ENCODE assay signal across 9 cellular contexts in the genomic region with DNA sequence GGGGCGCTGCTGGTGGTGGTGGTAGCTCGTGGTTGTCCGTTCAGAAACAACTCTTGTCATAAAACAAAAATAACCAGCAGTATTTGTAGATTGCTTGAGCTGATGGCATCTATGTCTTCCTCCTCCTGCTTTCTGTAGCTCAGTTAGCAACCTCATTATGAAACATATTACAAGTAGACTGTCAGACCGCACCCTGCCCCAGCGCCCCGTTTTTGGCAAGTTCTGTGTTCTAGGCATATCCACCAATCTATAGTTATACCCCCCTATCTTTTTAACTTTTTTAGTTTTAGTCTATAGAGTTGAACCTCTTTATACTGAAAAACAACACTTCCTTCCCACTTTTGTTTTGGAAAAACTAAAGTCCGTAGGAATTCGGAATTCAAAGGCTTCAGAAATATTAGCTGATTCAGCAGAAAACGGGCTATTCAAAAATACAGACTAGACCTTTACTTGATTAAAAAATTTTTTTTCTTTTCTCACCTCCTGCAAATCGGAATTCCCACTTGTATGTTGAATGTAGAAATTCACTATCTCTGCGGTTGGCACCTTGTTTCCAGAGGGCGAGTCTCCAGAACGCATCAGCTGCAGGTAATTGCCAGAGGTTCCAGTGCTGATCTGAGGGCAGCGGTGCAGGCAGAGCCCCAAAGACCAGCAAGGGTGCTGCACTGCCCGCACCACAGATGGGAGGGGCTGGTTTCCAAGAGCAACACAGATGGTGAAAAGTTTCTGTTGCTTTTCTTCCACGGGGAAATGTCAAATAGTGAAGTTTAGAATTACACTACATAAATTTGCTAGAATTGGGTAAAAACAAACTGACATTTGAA. TPM values are rescaled to one million over a fixed set of nuclear protein-coding genes. Genes with fewer than 3 reads are reported as not detected.
DNase-seq lines count a peak whose midpoint lies in the region; ATAC-seq and TF ChIP-seq lines count a peak whose summit lies in the region.
"Had no signal": no experiment of that assay in that cellular context is flagged by ENCODE, and none has a peak within 500 bp of the region (broad histone marks: within the 10 kb centered on the region; RNA-seq: fewer than 3 reads in every experiment).

No MANE protein-coding gene starts in this region.

- peak overlapping the region in 7 of 11 experiments; percentile 66 to 87 (median 83); a peak in 5 of 22 replicates for H3K9ac ChIP-seq in BLaER1 treated with 17β-estradiol and CSF1 and Interleukin-3, amounts not matched to agents 10 nM and 100 nM
- peak overlapping the region; percentile 51; the same call in 1 of the 2 replicates for H3K9ac ChIP-seq in MM.1S (ENCODE audit: low read length)

- ATAC-seq in natural killer cell treated with Interleukin-12 subunit alpha and Interleukin-12 subunit beta and Interleukin-15 and Interleukin-18, amount 100 ng/mL, for 72 hours = no peak
- ATAC-seq in HG03039 (IDR thresholded peaks at IDR 0.05; ENCODE audit: unreplicated experiment) (no peak), HG02763 (IDR thresholded peaks at IDR 0.05; ENCODE audit: unreplicated experiment) (no peak)
- ATAC-seq: HCT116 had no signal

- H3F3A ChIP-seq in MM.1S (ENCODE audit: insufficient read depth, low read length) = peaks cover 18% of the 10 kb centered on the region

- no peaks in the 10 kb centered on the region for H3K9me3 Mint-ChIP-seq in natural killer cell treated with Interleukin-12 subunit alpha and Interleukin-12 subunit beta and Interleukin-15 and Interleukin-18, amount 100 ng/mL, for 72 hours

- peak overlapping the region; percentile 95 to 100 (median 100) for H3K4me2 ChIP-seq in BLaER1 treated with 17β-estradiol and CSF1 and Interleukin-3, amounts not matched to agents 10 nM and 100 nM
- peak overlapping the region; percentile 100 for H3K4me2 ChIP-seq in MM.1S (ENCODE audit: low read depth, low read length)

- H3K27ac ChIP-seq in BLaER1 treated with 17β-estradiol and CSF1 and Interleukin-3, amounts not matched to agents 10 nM and 100 nM = peak overlapping the region in 2 of 11 experiments; percentile 57 to 64; a peak in 2 of 22 replicates
- H3K27ac ChIP-seq in MM.1S (ENCODE audit: low read length) (peak overlapping the region; percentile 57; the same call in 1 of the 2 replicates), ectodermal cell (ENCODE audit: insufficient read depth, low read depth, low read length, poor library complexity, severe bottlenecking) (no peak overlapping the region)

- H3K27me3 ChIP-seq in BLaER1 treated with 17β-estradiol and CSF1 and Interleukin-3, amounts not matched to agents 10 nM and 100 nM = peaks cover 7 to 41% (median 32%) of the 10 kb centered on the region in 11 experiments; a peak in 21 of 22 replicates
- H3K27me3 ChIP-seq in MM.1S (replicated peaks; ENCODE audit: insufficient read depth, low read length) = no peaks in the 10 kb centered on the region
- peaks cover 46% of the 10 kb centered on the region for H3K27me3 ChIP-seq in ectodermal cell (ENCODE audit: control insufficient read depth, insufficient read depth, low read length, poor library complexity, severe bottlenecking)

- H3K27ac Mint-ChIP-seq in natural killer cell treated with Interleukin-12 subunit alpha and Interleukin-12 subunit beta and Interleukin-15 and Interleukin-18, amount 100 ng/mL, for 72 hours = no peak overlapping the region

- 4% methylated on average over 16 of the region's 16 CpGs for WGBS in ectodermal cell, 2 experiments

- no peaks in the 10 kb centered on the region for H3K9me2 ChIP-seq in MM.1S (replicated peaks; ENCODE audit: insufficient read depth, low read length)

- H3K79me2 ChIP-seq in MM.1S (ENCODE audit: low read length) = no peaks in the 10 kb centered on the region

- H3K4me3 Mint-ChIP-seq in natural killer cell treated with Interleukin-12 subunit alpha and Interleukin-12 subunit beta and Interleukin-15 and Interleukin-18, amount 100 ng/mL, for 72 hours = peak overlapping the region; percentile 80

- peak overlapping the region; percentile 97 for H2AFZ ChIP-seq in MM.1S (ENCODE audit: low read length)

- H3K36me3 ChIP-seq in BLaER1 treated with 17β-estradiol and CSF1 and Interleukin-3, amounts not matched to agents 10 nM and 100 nM = no peaks in the 10 kb centered on the region; a peak in 3 of 22 replicates
- H3K36me3 ChIP-seq in MM.1S (replicated peaks; ENCODE audit: insufficient read depth, low read length) = no peaks in the 10 kb centered on the region
- no peaks in the 10 kb centered on the region for H3K36me3 ChIP-seq in ectodermal cell (ENCODE audit: control insufficient read depth, insufficient read depth, low read length)

- H3K4me1 ChIP-seq in BLaER1 treated with 17β-estradiol and CSF1 and Interleukin-3, amounts not matched to agents 10 nM and 100 nM = peaks cover 5 to 32% (median 26%) of the 10 kb centered on the region in 10 experiments; a peak in 18 of 20 replicates
- H3K4me1 ChIP-seq in MM.1S (ENCODE audit: low read length) = 0 out of 2 replicates have a peak, but pooled peaks cover 4% of the 10 kb centered on the region
- H3K4me1 ChIP-seq in ectodermal cell (ENCODE audit: control insufficient read depth, insufficient read depth, low read length) = peaks cover 4% of the 10 kb centered on the region

- peaks cover 0 to 18% (median 13%) of the 10 kb centered on the region in 11 experiments; a peak in 13 of 22 replicates for H4K20me1 ChIP-seq in BLaER1 treated with 17β-estradiol and CSF1 and Interleukin-3, amounts not matched to agents 10 nM and 100 nM
- no peaks in the 10 kb centered on the region for H4K20me1 ChIP-seq in MM.1S (ENCODE audit: insufficient read depth, low read length)

- H3K4me3 ChIP-seq in BLaER1 treated with 17β-estradiol and CSF1 and Interleukin-3, amounts not matched to agents 10 nM and 100 nM = peak overlapping the region; percentile 73 to 97 (median 86)
- H3K4me3 ChIP-seq in MM.1S (ENCODE audit: low read length) = peak overlapping the region; percentile 81
- H3K4me3 ChIP-seq in ectodermal cell (ENCODE audit: insufficient read depth, low read depth, low read length) = peak overlapping the region; percentile 75

- peaks cover 13 to 21% of the 10 kb centered on the region in 2 donors for H3K27me3 Mint-ChIP-seq in natural killer cell treated with Interleukin-12 subunit alpha and Interleukin-12 subunit beta and Interleukin-15 and Interleukin-18, amount 100 ng/mL, for 72 hours

- peaks cover 10 to 18% of the 10 kb centered on the region in 2 donors for H3K4me1 Mint-ChIP-seq in natural killer cell treated with Interleukin-12 subunit alpha and Interleukin-12 subunit beta and Interleukin-15 and Interleukin-18, amount 100 ng/mL, for 72 hours (ENCODE audit: low read depth in 2 of 2)

- DNase-seq in MM.1S (peak; percentile 69), NCI-H1436 treated with DMSO at 0.1 percent for 48 hours (lab: John Stamatoyannopoulos, UW) (no peak), COLO668 (lab: John Stamatoyannopoulos, UW; ENCODE audit: unreplicated experiment) (no peak)
- DNase-seq in natural killer cell treated with Interleukin-12 subunit alpha and Interleukin-12 subunit beta and Interleukin-15 and Interleukin-18, amount 100 ng/mL, for 72 hours (ENCODE audit: low spot score) = no peak

- no peaks in the 10 kb centered on the region for H3K36me3 Mint-ChIP-seq in natural killer cell treated with Interleukin-12 subunit alpha and Interleukin-12 subunit beta and Interleukin-15 and Interleukin-18, amount 100 ng/mL, for 72 hours

- TF ChIP-seq CTCF in MM.1S (IDR thresholded peaks at IDR 0.05; ENCODE audit: low read length) = no peak

- peaks cover 0 to 4% (median 0%) of the 10 kb centered on the region in 11 experiments; a peak in 2 of 22 replicates for H3K9me3 ChIP-seq in BLaER1 treated with 17β-estradiol and CSF1 and Interleukin-3, amounts not matched to agents 10 nM and 100 nM (replicated peaks in 1 of 11)
- H3K9me3 ChIP-seq in MM.1S (replicated peaks; ENCODE audit: insufficient read depth, low read length) (no peaks in the 10 kb centered on the region), ectodermal cell (ENCODE audit: control insufficient read depth, low read length) (no peaks in the 10 kb centered on the region)

RNA-seq across cellular contexts. Expression of a gene that starts 2.1 kb away (rescaled TPM):
- polyA plus RNA-seq in ectodermal cell (2013, experiment 1 of 4) = 11.0 TPM
- 9.7 TPM for polyA plus RNA-seq in ectodermal cell (2013, experiment 2 of 4)
- 9.9 TPM for polyA plus RNA-seq in ectodermal cell (2013, experiment 3 of 4)
- polyA plus RNA-seq in ectodermal cell (2013, experiment 4 of 4) = 10.5 TPM
- total RNA-seq in natural killer cell treated with Interleukin-12 subunit alpha and Interleukin-12 subunit beta and Interleukin-15 and Interleukin-18, amount 100 ng/mL, for 72 hours = under 1 TPM; 0.64 to 0.73 TPM

RNA-seq across cellular contexts. Expression of a gene that starts 39.0 kb away (rescaled TPM):
- polyA plus RNA-seq in ectodermal cell (2013, experiment 1 of 4) = not detected
- not detected for polyA plus RNA-seq in ectodermal cell (2013, experiment 2 of 4)
- not detected for polyA plus RNA-seq in ectodermal cell (2013, experiment 3 of 4)
- not detected for polyA plus RNA-seq in ectodermal cell (2013, experiment 4 of 4)
- total RNA-seq in natural killer cell treated with Interleukin-12 subunit alpha and Interleukin-12 subunit beta and Interleukin-15 and Interleukin-18, amount 100 ng/mL, for 72 hours = not detected
